15 cellular contexts compared by ENCODE assay signal in genomic region chr2:70557171-70557838, GRCh38. TPM values are rescaled to one million over a fixed set of nuclear protein-coding genes. Genes with fewer than 3 reads are reported as not detected.
A peak's percentile ranks its signal among the peaks of the same experiment; 100 is the strongest.
DNase-seq lines count a peak whose midpoint lies in the region; ATAC-seq and TF ChIP-seq lines count a peak whose summit lies in the region.
"Had no signal": no experiment of that assay in that cellular context is flagged by ENCODE, and none has a peak within 500 bp of the region (broad histone marks: within the 10 kb centered on the region; RNA-seq: fewer than 3 reads in every experiment).

No MANE protein-coding gene starts in this region.

- no peak for ATAC-seq in GM21723 (IDR thresholded peaks at IDR 0.05; ENCODE audit: unreplicated experiment)

- peaks cover 23% of the 10 kb centered on the region for H3K27me3 ChIP-seq in hepatocyte

- H3K4me2 ChIP-seq in hepatocyte, result peak overlapping the region; percentile 54

- H3K4me1 ChIP-seq in hepatocyte (ENCODE audit: insufficient read depth), result peaks cover 20% of the 10 kb centered on the region

- DNase-seq in SIG-M5 treated with dmso at 0.1 percent for 504 hours (lab: John Stamatoyannopoulos, UW; ENCODE audit: unreplicated experiment) (peak; percentile 7), SIG-M5 (lab: John Stamatoyannopoulos, UW) (no peak), RPMI8226 (peak; percentile 43), hepatocyte (ENCODE audit: low spot score) (peak; percentile 74), type B pancreatic cell (ENCODE audit: extremely low spot score, unreplicated experiment) (no peak)
- DNase-seq in activated T-cell treated with anti-CD3 and anti-CD28 coated beads, Interleukin-2, amount 50 U/mL, for 24 hours, result no peak
- DNase-seq in activated T-cell treated with anti-CD3 and anti-CD28 coated beads, Interleukin-2, amount 50 U/mL, for 48 hours, result no peak
- DNase-seq: activated CD4-positive, CD25-positive, alpha-beta regulatory T cell; dermis blood vessel endothelial cell; stimulated activated CD4-positive, alpha-beta T cell treated with anti-CD3 and anti-CD28 coated beads, Interleukin-2, amount 100 ng/mL, for 48 hours; trophoblast cell had no signal

- H3K36me3 ChIP-seq in hepatocyte (replicated peaks; ENCODE audit: insufficient read depth, low read depth), result no peaks in the 10 kb centered on the region

- WGBS in hepatocyte (ENCODE audit: low lambda C conversion rate, missing lambda C conversion rate), result 31% methylated on average over 6 of the region's 6 CpGs

- no peaks in the 10 kb centered on the region for H3K79me2 ChIP-seq in hepatocyte

- no peak overlapping the region for H2AFZ ChIP-seq in hepatocyte

- H3K4me1 Mint-ChIP-seq in type B pancreatic cell (ENCODE audit: unreplicated experiment), result peaks cover 19% of the 10 kb centered on the region
- H3K4me1 Mint-ChIP-seq in activated T-cell treated with anti-CD3 and anti-CD28 coated beads, Interleukin-2, amount 50 U/mL, for 24 hours (ENCODE audit: low read depth), result peaks cover 22% of the 10 kb centered on the region

- no peaks in the 10 kb centered on the region for H3K9me3 ChIP-seq in hepatocyte (ENCODE audit: low read depth)

- H3K27ac Mint-ChIP-seq in type B pancreatic cell, result peak overlapping the region; percentile 61
- H3K27ac Mint-ChIP-seq in activated T-cell treated with anti-CD3 and anti-CD28 coated beads, Interleukin-2, amount 50 U/mL, for 24 hours, result no peak overlapping the region
- H3K27ac Mint-ChIP-seq: activated T-helper 2 cell treated with anti-CD3 and anti-CD28 coated beads, Interferon-gamma antibody, Interleukin-2, Interleukin-4, amounts not matched to agents 10 μg/mL and 5 μg/mL and 100 μg/mL, durations not matched to agents 14 hours and 24 hours and 36 hours; IgD-negative memory B cell had no signal

- H3K4me3 ChIP-seq in hepatocyte, result no peak overlapping the region

- H4K20me1 ChIP-seq in hepatocyte (ENCODE audit: insufficient read depth, poor library complexity, severe bottlenecking), result no peaks in the 10 kb centered on the region

- H3K27me3 Mint-ChIP-seq in type B pancreatic cell, result peaks cover 42% of the 10 kb centered on the region
- H3K27me3 Mint-ChIP-seq in activated T-cell treated with anti-CD3 and anti-CD28 coated beads, Interleukin-2, amount 50 U/mL, for 24 hours, result peaks cover 23% of the 10 kb centered on the region

- TF ChIP-seq CTCF in hepatocyte (IDR thresholded peaks at IDR 0.05; ENCODE audit: poor library complexity) (no peak), type B pancreatic cell (conservative IDR thresholded peaks at IDR 0.05) (no peak)

- H3K27ac ChIP-seq in hepatocyte, result peak overlapping the region; percentile 48

- no peaks in the 10 kb centered on the region for H3K9me3 Mint-ChIP-seq in type B pancreatic cell
- no peaks in the 10 kb centered on the region for H3K9me3 Mint-ChIP-seq in activated T-cell treated with anti-CD3 and anti-CD28 coated beads, Interleukin-2, amount 50 U/mL, for 24 hours
- H3K9me3 Mint-ChIP-seq: activated T-helper 2 cell treated with anti-CD3 and anti-CD28 coated beads, Interferon-gamma antibody, Interleukin-2, Interleukin-4, amounts not matched to agents 10 μg/mL and 5 μg/mL and 100 μg/mL, durations not matched to agents 14 hours and 24 hours and 36 hours; neural crest cell had no signal

- peak overlapping the region; percentile 65 for H3K4me3 Mint-ChIP-seq in type B pancreatic cell
- H3K4me3 Mint-ChIP-seq in activated T-cell treated with anti-CD3 and anti-CD28 coated beads, Interleukin-2, amount 50 U/mL, for 24 hours, result no peak overlapping the region

- no peaks in the 10 kb centered on the region for H3K36me3 Mint-ChIP-seq in type B pancreatic cell
- H3K36me3 Mint-ChIP-seq in activated T-cell treated with anti-CD3 and anti-CD28 coated beads, Interleukin-2, amount 50 U/mL, for 24 hours (ENCODE audit: low read depth), result no peaks in the 10 kb centered on the region

- H3K9me2 ChIP-seq in hepatocyte (replicated peaks; ENCODE audit: insufficient read depth), result no peaks in the 10 kb centered on the region

RNA-seq across cellular contexts. Expression of gene TGFA, which starts 3.7 kb away (rescaled TPM):
- 2.4 and 5.6 TPM in 2 replicates for total RNA-seq in hepatocyte
- polyA plus RNA-seq in hepatocyte, result 2.2 and 2.6 TPM in 2 replicates
- 6.8 and 21.0 TPM in 2 replicates for total RNA-seq in type B pancreatic cell (ENCODE audit: low replicate concordance)
- total RNA-seq: activated T-helper 2 cell treated with anti-CD3 and anti-CD28 coated beads, Interferon-gamma antibody, Interleukin-2, Interleukin-4, amounts not matched to agents 10 μg/mL and 5 μg/mL and 100 μg/mL, durations not matched to agents 14 hours and 24 hours and 36 hours had no signal

Comparison
In these comparisons a context has a peak if more than half of its experiments do, and no peak if none do; other contexts are left out.
1. DNase-seq: peak in SIG-M5 treated with dmso at 0.1 percent for 504 hours (single experiment), RPMI8226 (single experiment) and hepatocyte (single experiment); none in SIG-M5 (single experiment), type B pancreatic cell (single experiment), activated T-cell treated with anti-CD3 and anti-CD28 coated beads, Interleukin-2, amount 50 U/mL, for 24 hours (single experiment) and activated T-cell treated with anti-CD3 and anti-CD28 coated beads, Interleukin-2, amount 50 U/mL, for 48 hours (0 of 2).